21 cellular contexts compared by ENCODE assay signal in the genomic region with DNA sequence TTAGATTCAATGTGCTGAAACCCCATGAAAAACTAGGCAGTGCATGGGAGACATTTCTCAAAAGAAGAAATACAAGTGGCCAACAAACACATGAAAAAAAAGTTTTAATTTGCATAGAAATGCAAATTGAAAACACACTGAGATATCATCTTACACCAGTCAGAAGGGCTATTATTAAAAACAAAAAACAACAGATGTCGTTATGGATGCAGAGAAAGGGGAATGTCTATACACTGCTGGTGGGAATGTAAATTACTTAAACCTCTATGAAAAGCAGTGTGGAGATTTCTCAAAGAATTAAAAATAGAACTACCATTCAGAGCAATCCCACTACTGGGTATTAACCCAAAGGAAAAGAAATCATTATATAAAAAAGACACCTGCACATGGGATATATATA.
"Had no signal": no experiment of that assay in that cellular context is flagged by ENCODE, and none has a peak within 500 bp of the region (broad histone marks: within the 10 kb centered on the region; RNA-seq: fewer than 3 reads in every experiment).

No MANE protein-coding gene starts in this region.

- H3K27ac ChIP-seq: esophagus squamous epithelium, lower lobe of right lung, ovary, right lobe of liver, suprapubic skin, transverse colon, upper lobe of right lung, uterus had no signal

- DNase-seq: cortex of kidney; effector memory CD8-positive, alpha-beta T cell; erythroblast; esophagus squamous epithelium; left ventricle myocardium superior; lower lobe of right lung; naive thymus-derived CD8-positive, alpha-beta T cell; nephron progenitor cell; nucleus accumbens; ovary; right lobe of liver; small intestine; stimulated activated CD4-positive, alpha-beta T cell treated with anti-CD3 and anti-CD28 coated beads, Interleukin-15, amount 100 ng/mL, for 24 hours; stimulated activated CD4-positive, alpha-beta T cell treated with anti-CD3 and anti-CD28 coated beads, Interleukin-2, amount 100 ng/mL, for 48 hours; stimulated activated CD8-positive, alpha-beta memory T cell treated with anti-CD3 and anti-CD28 coated beads, Interleukin-4, amount 100 ng/mL, for 48 hours; stimulated activated naive CD4-positive, alpha-beta T cell; stimulated activated naive CD8-positive, alpha-beta T cell treated with anti-CD3 and anti-CD28 coated beads, Interleukin-15, amount 100 ng/mL, for 72 hours; transverse colon; upper lobe of right lung; uterus had no signal

- H3K4me3 ChIP-seq: esophagus squamous epithelium, lower lobe of right lung, ovary, right lobe of liver, suprapubic skin, transverse colon, upper lobe of right lung, uterus had no signal

- H3K27me3 ChIP-seq: esophagus squamous epithelium, ovary, right lobe of liver, suprapubic skin, transverse colon, upper lobe of right lung, uterus had no signal

- H3K36me3 ChIP-seq: esophagus squamous epithelium, lower lobe of right lung, ovary, right lobe of liver, suprapubic skin, transverse colon, upper lobe of right lung, uterus had no signal

- H3K9me3 ChIP-seq: esophagus squamous epithelium, lower lobe of right lung, ovary, right lobe of liver, suprapubic skin, transverse colon, upper lobe of right lung, uterus had no signal

- H3K4me1 ChIP-seq: lower lobe of right lung, suprapubic skin, upper lobe of right lung, uterus had no signal
